22 cellular contexts compared by ENCODE assay signal in genomic region chr2:134337617-134338016, GRCh38.
DNase-seq lines count a peak whose midpoint lies in the region; ATAC-seq, FAIRE-seq and TF ChIP-seq lines count a peak whose summit lies in the region.
"Had no signal": no experiment of that assay in that cellular context is flagged by ENCODE, and none has a peak within 500 bp of the region (broad histone marks: within the 10 kb centered on the region; RNA-seq: fewer than 3 reads in every experiment).

No MANE protein-coding gene starts in this region.

- H3K4me3 ChIP-seq in left lung, result no peak overlapping the region
- H3K4me3 ChIP-seq: PC-9 had no signal

- H3K27me3 Mint-ChIP-seq in activated T-helper 17 cell treated with anti-CD3 and anti-CD28 coated beads, Interleukin-2, amount 50 U/mL, for 72 hours, result no peaks in the 10 kb centered on the region

- no peak overlapping the region for H3K4me3 Mint-ChIP-seq in activated T-helper 17 cell treated with anti-CD3 and anti-CD28 coated beads, Interleukin-2, amount 50 U/mL, for 72 hours
- H3K4me3 Mint-ChIP-seq: H9 had no signal

- peak overlapping the region in 1 of 2 donors; percentile 58 for H3K27ac ChIP-seq in left lung
- H3K27ac ChIP-seq: PC-9, RWPE1 had no signal

- H3K36me3 ChIP-seq in left lung, result no peaks in the 10 kb centered on the region

- H3K4me1 Mint-ChIP-seq in activated T-helper 17 cell treated with anti-CD3 and anti-CD28 coated beads, Interleukin-2, amount 50 U/mL, for 72 hours, result peaks cover 32% of the 10 kb centered on the region
- H3K4me1 Mint-ChIP-seq: H9 had no signal

- intact Hi-C loops in left lung (cut with DNase I), result no loop called here
- intact Hi-C loops in sciatic nerve (cut with DNase I), result no loop called here

- no peak for ATAC-seq in activated T-helper 17 cell treated with anti-CD3 and anti-CD28 coated beads, Interleukin-2, amount 50 U/mL, for 72 hours (replicated peaks)
- ATAC-seq in left lung, result peak; percentile 43
- ATAC-seq in sciatic nerve, result peak; percentile 81
- ATAC-seq in GM18511 (IDR thresholded peaks at IDR 0.05; ENCODE audit: unreplicated experiment), result no peak

- H3K9me3 Mint-ChIP-seq in activated T-helper 17 cell treated with anti-CD3 and anti-CD28 coated beads, Interleukin-2, amount 50 U/mL, for 72 hours, result no peaks in the 10 kb centered on the region
- H3K9me3 Mint-ChIP-seq: H9 had no signal

- H3K27ac Mint-ChIP-seq in activated T-helper 17 cell treated with anti-CD3 and anti-CD28 coated beads, Interleukin-2, amount 50 U/mL, for 72 hours, result peak overlapping the region; percentile 50

- H3K36me3 Mint-ChIP-seq in activated T-helper 17 cell treated with anti-CD3 and anti-CD28 coated beads, Interleukin-2, amount 50 U/mL, for 72 hours (ENCODE audit: low read depth), result peaks cover 85% of the 10 kb centered on the region

- no peaks in the 10 kb centered on the region for H3K9me3 ChIP-seq in left lung

- no peaks in the 10 kb centered on the region for H3K27me3 ChIP-seq in left lung

- H3K4me1 ChIP-seq in left lung, result peaks cover 0 to 19% of the 10 kb centered on the region in 2 donors

- DNase-seq in GM19239 (ENCODE audit: insufficient read length, low spot score) (no peak), left lung (no peak), sciatic nerve (ENCODE audit: low spot score) (no peak), NOMO-1 (lab: John Stamatoyannopoulos, UW; ENCODE audit: unreplicated experiment in 2 of 2) (no peak), T-helper 9 cell (no peak), dedifferentiated amniotic fluid mesenchymal stem cell (ENCODE audit: extremely low spot score) (no peak)
- DNase-seq: COR-L47, DMS 273 treated with DMSO at 0.1 percent for 48 hours, DND-41, H9, IMR-90, NCI-H1092, NCI-H146, NCI-H2029 treated with DMSO at 0.1 percent for 48 hours, NCI-H2171 treated with DMSO at 0.1 percent for 48 hours, NCI-H510A treated with DMSO at 0.1 percent for 48 hours, NCI-H774, PC-9 had no signal

- peak; percentile 51 for FAIRE-seq in GM19239 (lab: Jason Lieb, UNC)
- FAIRE-seq: HTR-8/SVneo had no signal

- no peak for TF ChIP-seq CTCF in left lung (IDR thresholded peaks at IDR 0.05)

Comparison
In these comparisons a context has a peak if more than half of its experiments do, and no peak if none do; other contexts are left out.
1. ATAC-seq: peak in left lung (single experiment) and sciatic nerve (single experiment); none in activated T-helper 17 cell treated with anti-CD3 and anti-CD28 coated beads, Interleukin-2, amount 50 U/mL, for 72 hours (single experiment) and GM18511 (single experiment).